In the genomic region with DNA sequence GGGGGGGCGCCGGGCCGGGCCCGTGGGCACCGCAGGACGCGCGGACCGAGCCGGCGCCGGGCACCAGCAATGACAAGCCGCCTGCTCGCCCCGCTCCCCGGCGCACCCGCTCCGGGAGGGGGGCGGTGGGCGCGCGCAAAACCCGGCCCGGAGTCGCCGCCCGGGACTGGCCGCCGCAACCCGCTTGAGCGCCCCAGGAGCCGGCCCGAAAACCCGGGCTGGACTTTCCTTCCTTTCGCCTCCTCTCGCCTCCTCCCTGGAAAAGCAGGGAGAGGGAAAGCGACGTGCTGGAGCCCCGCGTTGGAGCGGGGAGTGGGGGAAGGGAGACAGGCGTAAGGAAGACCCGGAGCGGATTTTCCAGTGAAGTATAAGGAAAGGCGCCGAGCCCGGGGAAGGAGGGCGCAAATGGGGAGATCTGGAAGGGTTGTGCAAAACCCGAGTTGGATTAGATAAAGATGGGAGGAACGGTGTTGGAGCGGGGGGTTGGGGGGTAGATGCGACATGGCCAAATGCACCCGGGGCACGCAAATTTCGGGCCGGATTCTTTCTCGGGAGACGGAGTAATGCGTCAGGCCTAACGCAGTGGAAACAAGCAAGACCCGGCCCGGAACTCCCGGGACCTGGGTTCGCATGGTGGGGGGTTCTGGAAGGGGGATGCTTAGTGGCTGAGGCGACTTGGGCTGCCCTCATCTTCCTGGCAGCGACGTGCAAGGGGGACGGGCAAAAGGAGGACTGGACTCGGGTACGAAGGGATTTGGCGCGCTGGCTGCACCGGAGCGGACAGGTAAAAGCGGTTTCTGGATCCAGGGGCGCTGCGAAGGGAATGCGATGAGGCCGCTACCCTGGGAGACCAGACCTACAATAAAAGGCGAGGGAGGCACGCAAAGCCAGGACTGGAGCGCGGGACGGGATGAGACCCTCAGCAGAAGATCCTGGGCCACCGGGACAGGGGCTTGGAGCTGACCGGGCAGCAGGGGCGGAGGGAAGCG, we compare ENCODE assay signal across 1 cellular context.
TF ChIP-seq lines count a peak whose summit lies in the region.

No MANE protein-coding gene starts in this region.

TF ChIP-seq in HepG2, 621 proteins besides CTCF, POLR2A, EP300 and RAD21 (continues in another document):
- TF ChIP-seq SALL1 (CRISPR knock-in tag; IDR thresholded peaks at IDR 0.05) (0 out of 2 replicates have a peak, but pooled peaks have one; percentile 8), KLF16 (CRISPR knock-in tag; IDR thresholded peaks at IDR 0.05) (0 out of 4 replicates have a peak, but pooled peaks of 1 of the 2 experiments have one; percentile 30), THAP11 (CRISPR knock-in tag; IDR thresholded peaks at IDR 0.05) (0 out of 2 replicates have a peak, but pooled peaks have one; percentile 23), ZSCAN25 (CRISPR knock-in tag; IDR thresholded peaks at IDR 0.05) (peak; percentile 98), ZNF430 (CRISPR knock-in tag; IDR thresholded peaks at IDR 0.05) (0 out of 2 replicates have a peak, but pooled peaks have one; percentile 29), ZNF788 (CRISPR knock-in tag; IDR thresholded peaks at IDR 0.05; ENCODE audit: borderline replicate concordance) (0 out of 2 replicates have a peak, but pooled peaks have one; percentile 21), GABPB1 (CRISPR knock-in tag; IDR thresholded peaks at IDR 0.05) (peak; percentile 36; the same call in 1 of the 2 replicates), NRL (CRISPR knock-in tag; IDR thresholded peaks at IDR 0.05; ENCODE audit: borderline replicate concordance) (peak; percentile 59; the same call in 1 of the 2 replicates), PRPF4 (IDR thresholded peaks at IDR 0.05; ENCODE audit: low read depth, low read length, poor library complexity, severe bottlenecking) (peak; percentile 88), PITX1 (CRISPR knock-in tag; IDR thresholded peaks at IDR 0.05) (peak; percentile 13; the same call in 1 of the 2 replicates), HOXA3 (CRISPR knock-in tag; IDR thresholded peaks at IDR 0.05) (peak; percentile 11; the same call in 1 of the 2 replicates), TARDBP (CRISPR knock-in tag; IDR thresholded peaks at IDR 0.05) (peak; percentile 42), PCBP1 (IDR thresholded peaks at IDR 0.05; ENCODE audit: borderline replicate concordance, low read depth, low read length) (0 out of 2 replicates have a peak, but pooled peaks have one; percentile 64), HNRNPLL (IDR thresholded peaks at IDR 0.05; ENCODE audit: low read depth, low read length, poor library complexity, severe bottlenecking) (peak; percentile 54), ZNF331 (CRISPR knock-in tag; IDR thresholded peaks at IDR 0.05) (0 out of 2 replicates have a peak, but pooled peaks have one; percentile 26), HNRNPK (IDR thresholded peaks at IDR 0.05; ENCODE audit: low read depth, low read length, poor library complexity, severe bottlenecking) (peak; percentile 23), PHF21A (CRISPR knock-in tag; IDR thresholded peaks at IDR 0.05) (peak; percentile 67; the same call in 1 of the 2 replicates)
- TF ChIP-seq, protein P1, sequence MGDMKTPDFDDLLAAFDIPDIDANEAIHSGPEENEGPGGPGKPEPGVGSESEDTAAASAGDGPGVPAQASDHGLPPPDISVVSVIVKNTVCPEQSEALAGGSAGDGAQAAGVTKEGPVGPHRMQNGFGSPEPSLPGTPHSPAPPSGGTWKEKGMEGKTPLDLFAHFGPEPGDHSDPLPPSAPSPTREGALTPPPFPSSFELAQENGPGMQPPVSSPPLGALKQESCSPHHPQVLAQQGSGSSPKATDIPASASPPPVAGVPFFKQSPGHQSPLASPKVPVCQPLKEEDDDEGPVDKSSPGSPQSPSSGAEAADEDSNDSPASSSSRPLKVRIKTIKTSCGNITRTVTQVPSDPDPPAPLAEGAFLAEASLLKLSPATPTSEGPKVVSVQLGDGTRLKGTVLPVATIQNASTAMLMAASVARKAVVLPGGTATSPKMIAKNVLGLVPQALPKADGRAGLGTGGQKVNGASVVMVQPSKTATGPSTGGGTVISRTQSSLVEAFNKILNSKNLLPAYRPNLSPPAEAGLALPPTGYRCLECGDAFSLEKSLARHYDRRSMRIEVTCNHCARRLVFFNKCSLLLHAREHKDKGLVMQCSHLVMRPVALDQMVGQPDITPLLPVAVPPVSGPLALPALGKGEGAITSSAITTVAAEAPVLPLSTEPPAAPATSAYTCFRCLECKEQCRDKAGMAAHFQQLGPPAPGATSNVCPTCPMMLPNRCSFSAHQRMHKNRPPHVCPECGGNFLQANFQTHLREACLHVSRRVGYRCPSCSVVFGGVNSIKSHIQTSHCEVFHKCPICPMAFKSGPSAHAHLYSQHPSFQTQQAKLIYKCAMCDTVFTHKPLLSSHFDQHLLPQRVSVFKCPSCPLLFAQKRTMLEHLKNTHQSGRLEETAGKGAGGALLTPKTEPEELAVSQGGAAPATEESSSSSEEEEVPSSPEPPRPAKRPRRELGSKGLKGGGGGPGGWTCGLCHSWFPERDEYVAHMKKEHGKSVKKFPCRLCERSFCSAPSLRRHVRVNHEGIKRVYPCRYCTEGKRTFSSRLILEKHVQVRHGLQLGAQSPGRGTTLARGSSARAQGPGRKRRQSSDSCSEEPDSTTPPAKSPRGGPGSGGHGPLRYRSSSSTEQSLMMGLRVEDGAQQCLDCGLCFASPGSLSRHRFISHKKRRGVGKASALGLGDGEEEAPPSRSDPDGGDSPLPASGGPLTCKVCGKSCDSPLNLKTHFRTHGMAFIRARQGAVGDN (CRISPR knock-in tag; IDR thresholded peaks at IDR 0.05) = peak; percentile 60
- TF ChIP-seq, protein P2, sequence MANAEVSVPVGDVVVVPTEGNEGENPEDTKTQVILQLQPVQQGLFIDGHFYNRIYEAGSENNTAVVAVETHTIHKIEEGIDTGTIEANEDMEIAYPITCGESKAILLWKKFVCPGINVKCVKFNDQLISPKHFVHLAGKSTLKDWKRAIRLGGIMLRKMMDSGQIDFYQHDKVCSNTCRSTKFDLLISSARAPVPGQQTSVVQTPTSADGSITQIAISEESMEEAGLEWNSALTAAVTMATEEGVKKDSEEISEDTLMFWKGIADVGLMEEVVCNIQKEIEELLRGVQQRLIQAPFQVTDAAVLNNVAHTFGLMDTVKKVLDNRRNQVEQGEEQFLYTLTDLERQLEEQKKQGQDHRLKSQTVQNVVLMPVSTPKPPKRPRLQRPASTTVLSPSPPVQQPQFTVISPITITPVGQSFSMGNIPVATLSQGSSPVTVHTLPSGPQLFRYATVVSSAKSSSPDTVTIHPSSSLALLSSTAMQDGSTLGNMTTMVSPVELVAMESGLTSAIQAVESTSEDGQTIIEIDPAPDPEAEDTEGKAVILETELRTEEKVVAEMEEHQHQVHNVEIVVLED (CRISPR knock-in tag; IDR thresholded peaks at IDR 0.05; ENCODE audit: borderline replicate concordance) = peak; percentile 35; the same call in 1 of the 2 replicates
- TF ChIP-seq, protein P3, sequence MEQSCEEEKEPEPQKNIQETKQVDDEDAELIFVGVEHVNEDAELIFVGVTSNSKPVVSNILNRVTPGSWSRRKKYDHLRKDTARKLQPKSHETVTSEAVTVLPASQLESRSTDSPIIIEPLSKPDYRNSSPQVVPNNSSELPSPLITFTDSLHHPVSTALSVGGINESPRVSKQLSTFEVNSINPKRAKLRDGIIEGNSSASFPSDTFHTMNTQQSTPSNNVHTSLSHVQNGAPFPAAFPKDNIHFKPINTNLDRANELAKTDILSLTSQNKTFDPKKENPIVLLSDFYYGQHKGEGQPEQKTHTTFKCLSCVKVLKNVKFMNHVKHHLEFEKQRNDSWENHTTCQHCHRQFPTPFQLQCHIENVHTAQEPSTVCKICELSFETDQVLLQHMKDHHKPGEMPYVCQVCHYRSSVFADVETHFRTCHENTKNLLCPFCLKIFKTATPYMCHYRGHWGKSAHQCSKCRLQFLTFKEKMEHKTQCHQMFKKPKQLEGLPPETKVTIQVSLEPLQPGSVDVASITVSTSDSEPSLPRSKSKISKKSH (CRISPR knock-in tag; IDR thresholded peaks at IDR 0.05; ENCODE audit: borderline replicate concordance) = peak; percentile 31; the same call in 1 of the 2 replicates
- TF ChIP-seq, protein P4, sequence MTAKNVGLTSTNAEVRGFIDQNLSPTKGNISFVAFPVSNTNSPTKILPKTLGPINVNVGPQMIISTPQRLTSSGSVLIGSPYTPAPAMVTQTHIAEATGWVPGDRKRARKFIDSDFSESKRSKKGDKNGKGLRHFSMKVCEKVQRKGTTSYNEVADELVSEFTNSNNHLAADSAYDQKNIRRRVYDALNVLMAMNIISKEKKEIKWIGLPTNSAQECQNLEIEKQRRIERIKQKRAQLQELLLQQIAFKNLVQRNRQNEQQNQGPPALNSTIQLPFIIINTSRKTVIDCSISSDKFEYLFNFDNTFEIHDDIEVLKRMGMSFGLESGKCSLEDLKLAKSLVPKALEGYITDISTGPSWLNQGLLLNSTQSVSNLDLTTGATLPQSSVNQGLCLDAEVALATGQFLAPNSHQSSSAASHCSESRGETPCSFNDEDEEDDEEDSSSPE (CRISPR knock-in tag; IDR thresholded peaks at IDR 0.05) = peak; percentile 18; the same call in 1 of the 2 replicates
- TF ChIP-seq, protein P5, sequence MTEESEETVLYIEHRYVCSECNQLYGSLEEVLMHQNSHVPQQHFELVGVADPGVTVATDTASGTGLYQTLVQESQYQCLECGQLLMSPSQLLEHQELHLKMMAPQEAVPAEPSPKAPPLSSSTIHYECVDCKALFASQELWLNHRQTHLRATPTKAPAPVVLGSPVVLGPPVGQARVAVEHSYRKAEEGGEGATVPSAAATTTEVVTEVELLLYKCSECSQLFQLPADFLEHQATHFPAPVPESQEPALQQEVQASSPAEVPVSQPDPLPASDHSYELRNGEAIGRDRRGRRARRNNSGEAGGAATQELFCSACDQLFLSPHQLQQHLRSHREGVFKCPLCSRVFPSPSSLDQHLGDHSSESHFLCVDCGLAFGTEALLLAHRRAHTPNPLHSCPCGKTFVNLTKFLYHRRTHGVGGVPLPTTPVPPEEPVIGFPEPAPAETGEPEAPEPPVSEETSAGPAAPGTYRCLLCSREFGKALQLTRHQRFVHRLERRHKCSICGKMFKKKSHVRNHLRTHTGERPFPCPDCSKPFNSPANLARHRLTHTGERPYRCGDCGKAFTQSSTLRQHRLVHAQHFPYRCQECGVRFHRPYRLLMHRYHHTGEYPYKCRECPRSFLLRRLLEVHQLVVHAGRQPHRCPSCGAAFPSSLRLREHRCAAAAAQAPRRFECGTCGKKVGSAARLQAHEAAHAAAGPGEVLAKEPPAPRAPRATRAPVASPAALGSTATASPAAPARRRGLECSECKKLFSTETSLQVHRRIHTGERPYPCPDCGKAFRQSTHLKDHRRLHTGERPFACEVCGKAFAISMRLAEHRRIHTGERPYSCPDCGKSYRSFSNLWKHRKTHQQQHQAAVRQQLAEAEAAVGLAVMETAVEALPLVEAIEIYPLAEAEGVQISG (CRISPR knock-in tag; IDR thresholded peaks at IDR 0.05) = peak; percentile 17
- TF ChIP-seq, protein P6, sequence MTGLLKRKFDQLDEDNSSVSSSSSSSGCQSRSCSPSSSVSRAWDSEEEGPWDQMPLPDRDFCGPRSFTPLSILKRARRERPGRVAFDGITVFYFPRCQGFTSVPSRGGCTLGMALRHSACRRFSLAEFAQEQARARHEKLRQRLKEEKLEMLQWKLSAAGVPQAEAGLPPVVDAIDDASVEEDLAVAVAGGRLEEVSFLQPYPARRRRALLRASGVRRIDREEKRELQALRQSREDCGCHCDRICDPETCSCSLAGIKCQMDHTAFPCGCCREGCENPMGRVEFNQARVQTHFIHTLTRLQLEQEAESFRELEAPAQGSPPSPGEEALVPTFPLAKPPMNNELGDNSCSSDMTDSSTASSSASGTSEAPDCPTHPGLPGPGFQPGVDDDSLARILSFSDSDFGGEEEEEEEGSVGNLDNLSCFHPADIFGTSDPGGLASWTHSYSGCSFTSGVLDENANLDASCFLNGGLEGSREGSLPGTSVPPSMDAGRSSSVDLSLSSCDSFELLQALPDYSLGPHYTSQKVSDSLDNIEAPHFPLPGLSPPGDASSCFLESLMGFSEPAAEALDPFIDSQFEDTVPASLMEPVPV (CRISPR knock-in tag; IDR thresholded peaks at IDR 0.05) = 0 out of 2 replicates have a peak, but pooled peaks have one; percentile 19
- TF ChIP-seq, protein P7, sequence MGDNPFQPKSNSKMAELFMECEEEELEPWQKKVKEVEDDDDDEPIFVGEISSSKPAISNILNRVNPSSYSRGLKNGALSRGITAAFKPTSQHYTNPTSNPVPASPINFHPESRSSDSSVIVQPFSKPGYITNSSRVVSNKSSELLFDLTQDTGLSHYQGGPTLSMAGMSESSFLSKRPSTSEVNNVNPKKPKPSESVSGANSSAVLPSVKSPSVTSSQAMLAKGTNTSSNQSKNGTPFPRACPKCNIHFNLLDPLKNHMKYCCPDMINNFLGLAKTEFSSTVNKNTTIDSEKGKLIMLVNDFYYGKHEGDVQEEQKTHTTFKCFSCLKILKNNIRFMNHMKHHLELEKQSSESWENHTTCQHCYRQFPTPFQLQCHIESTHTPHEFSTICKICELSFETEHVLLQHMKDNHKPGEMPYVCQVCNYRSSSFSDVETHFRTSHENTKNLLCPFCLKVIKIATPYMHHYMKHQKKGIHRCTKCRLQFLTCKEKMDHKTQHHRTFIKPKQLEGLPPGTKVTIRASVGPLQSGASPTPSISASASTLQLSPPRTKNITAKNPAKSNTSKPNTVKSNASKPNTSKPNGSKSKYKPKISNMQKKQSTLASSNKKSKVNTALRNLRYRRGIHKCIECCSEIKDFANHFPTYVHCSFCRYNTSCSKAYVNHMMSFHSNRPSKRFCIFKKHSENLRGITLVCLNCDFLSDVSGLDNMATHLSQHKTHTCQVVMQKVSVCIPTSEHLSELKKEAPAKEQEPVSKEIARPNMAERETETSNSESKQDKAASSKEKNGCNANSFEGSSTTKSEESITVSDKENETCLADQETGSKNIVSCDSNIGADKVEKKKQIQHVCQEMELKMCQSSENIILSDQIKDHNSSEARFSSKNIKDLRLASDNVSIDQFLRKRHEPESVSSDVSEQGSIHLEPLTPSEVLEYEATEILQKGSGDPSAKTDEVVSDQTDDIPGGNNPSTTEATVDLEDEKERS (CRISPR knock-in tag; IDR thresholded peaks at IDR 0.05) = 0 out of 2 replicates have a peak, but pooled peaks have one; percentile 22
- TF ChIP-seq, protein P8, sequence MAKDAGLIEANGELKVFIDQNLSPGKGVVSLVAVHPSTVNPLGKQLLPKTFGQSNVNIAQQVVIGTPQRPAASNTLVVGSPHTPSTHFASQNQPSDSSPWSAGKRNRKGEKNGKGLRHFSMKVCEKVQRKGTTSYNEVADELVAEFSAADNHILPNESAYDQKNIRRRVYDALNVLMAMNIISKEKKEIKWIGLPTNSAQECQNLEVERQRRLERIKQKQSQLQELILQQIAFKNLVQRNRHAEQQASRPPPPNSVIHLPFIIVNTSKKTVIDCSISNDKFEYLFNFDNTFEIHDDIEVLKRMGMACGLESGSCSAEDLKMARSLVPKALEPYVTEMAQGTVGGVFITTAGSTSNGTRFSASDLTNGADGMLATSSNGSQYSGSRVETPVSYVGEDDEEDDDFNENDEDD (CRISPR knock-in tag; IDR thresholded peaks at IDR 0.05; ENCODE audit: borderline replicate concordance) = peak; percentile 23; the same call in 1 of the 2 replicates
- TF ChIP-seq, protein P9, sequence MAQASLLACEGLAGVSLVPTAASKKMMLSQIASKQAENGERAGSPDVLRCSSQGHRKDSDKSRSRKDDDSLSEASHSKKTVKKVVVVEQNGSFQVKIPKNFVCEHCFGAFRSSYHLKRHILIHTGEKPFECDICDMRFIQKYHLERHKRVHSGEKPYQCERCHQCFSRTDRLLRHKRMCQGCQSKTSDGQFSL (CRISPR knock-in tag; IDR thresholded peaks at IDR 0.05) = peak; percentile 84; the same call in 1 of the 2 replicates
